Comparison of ENCODE assay signal across 1 cellular context in genomic region chr1:178122283-178122682, GRCh38.
TF ChIP-seq lines count a peak whose summit lies in the region.

No MANE protein-coding gene starts in this region.

TF ChIP-seq in SK-N-SH treated with all-trans-retinoic acid at 6 μM for 48 hours, 23 proteins besides CTCF, POLR2A, EP300 and RAD21 (continued from another document):
- TF ChIP-seq, protein P1, sequence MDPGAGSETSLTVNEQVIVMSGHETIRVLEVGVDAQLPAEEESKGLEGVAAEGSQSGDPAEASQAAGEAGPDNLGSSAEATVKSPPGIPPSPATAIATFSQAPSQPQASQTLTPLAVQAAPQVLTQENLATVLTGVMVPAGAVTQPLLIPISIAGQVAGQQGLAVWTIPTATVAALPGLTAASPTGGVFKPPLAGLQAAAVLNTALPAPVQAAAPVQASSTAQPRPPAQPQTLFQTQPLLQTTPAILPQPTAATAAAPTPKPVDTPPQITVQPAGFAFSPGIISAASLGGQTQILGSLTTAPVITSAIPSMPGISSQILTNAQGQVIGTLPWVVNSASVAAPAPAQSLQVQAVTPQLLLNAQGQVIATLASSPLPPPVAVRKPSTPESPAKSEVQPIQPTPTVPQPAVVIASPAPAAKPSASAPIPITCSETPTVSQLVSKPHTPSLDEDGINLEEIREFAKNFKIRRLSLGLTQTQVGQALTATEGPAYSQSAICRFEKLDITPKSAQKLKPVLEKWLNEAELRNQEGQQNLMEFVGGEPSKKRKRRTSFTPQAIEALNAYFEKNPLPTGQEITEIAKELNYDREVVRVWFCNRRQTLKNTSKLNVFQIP (CRISPR knock-in tag; IDR thresholded peaks at IDR 0.05; ENCODE audit: borderline replicate concordance, low read depth) = no peak
- TF ChIP-seq SNAI2 (CRISPR knock-in tag; IDR thresholded peaks at IDR 0.05) (no peak), CREB5 (CRISPR knock-in tag; IDR thresholded peaks at IDR 0.05; ENCODE audit: low read depth) (no peak), ZNF8 (CRISPR knock-in tag; IDR thresholded peaks at IDR 0.05) (no peak), ZNF70 (CRISPR knock-in tag; IDR thresholded peaks at IDR 0.05) (no peak), ZNF565 (CRISPR knock-in tag; conservative IDR thresholded peaks at IDR 0.05; ENCODE audit: low read depth) (no peak), BACH2 (CRISPR knock-in tag; IDR thresholded peaks at IDR 0.05; ENCODE audit: borderline replicate concordance) (no peak), ISL1 (CRISPR knock-in tag; IDR thresholded peaks at IDR 0.05) (no peak)
